In genomic region chr13:62432906-62433305, GRCh38 we compare ENCODE assay signal across 20 cellular contexts.
"Had no signal": no experiment of that assay in that cellular context is flagged by ENCODE, and none has a peak within 500 bp of the region (broad histone marks: within the 10 kb centered on the region; RNA-seq: fewer than 3 reads in every experiment).

No MANE protein-coding gene starts in this region.

- H3K9me3 ChIP-seq: breast epithelium, colonic mucosa had no signal

- H3K4me1 ChIP-seq: breast epithelium, colonic mucosa had no signal

- DNase-seq: activated CD4-positive, alpha-beta T cell treated with anti-CD3 and anti-CD28 coated beads, Interleukin-2, amount 10 ng/mL, durations not matched to agents 24 days and 14 days; activated CD4-positive, alpha-beta T cell treated with anti-CD3 and anti-CD28 coated beads, Interleukin-2, amount 50 U/mL, for 48 hours; activated CD4-positive, CD25-positive, alpha-beta regulatory T cell treated with anti-CD3 and anti-CD28 coated beads, Interleukin-2, amount 50 U/mL, for 72 hours; activated CD8-positive, alpha-beta memory T cell treated with anti-CD3 and anti-CD28 coated beads, Interleukin-2, amount 10 ng/mL, durations not matched to agents 7 days and 5 days; activated effector memory CD4-positive, alpha-beta T cell treated with Interleukin-2 at 50 U/mL for 16 hours; activated naive CD4-positive, alpha-beta T cell; activated T-cell treated with anti-CD3 and anti-CD28 coated beads, Interleukin-2, amount 50 U/mL, for 24 hours; aorta; caudate nucleus; colonic mucosa; Kasumi-1; NCI-H1092 treated with DMSO at 0.1 percent for 48 hours; NCI-H1417 treated with DMSO at 0.1 percent for 48 hours; NCI-H187; NCI-H2081; NCI-H2171; NCI-H2227 treated with DMSO at 0.1 percent for 48 hours; NCI-H446 treated with DMSO at 0.1 percent for 48 hours; SHP77 treated with DMSO at 0.1 percent for 48 hours had no signal

- H3K4me3 ChIP-seq: breast epithelium, colonic mucosa had no signal

- H3K27ac ChIP-seq: breast epithelium, colonic mucosa had no signal

- H3K27me3 ChIP-seq: breast epithelium, colonic mucosa had no signal

- H3K36me3 ChIP-seq: breast epithelium, colonic mucosa had no signal
